Comparison of ENCODE assay signal across 17 cellular contexts in the genomic region with DNA sequence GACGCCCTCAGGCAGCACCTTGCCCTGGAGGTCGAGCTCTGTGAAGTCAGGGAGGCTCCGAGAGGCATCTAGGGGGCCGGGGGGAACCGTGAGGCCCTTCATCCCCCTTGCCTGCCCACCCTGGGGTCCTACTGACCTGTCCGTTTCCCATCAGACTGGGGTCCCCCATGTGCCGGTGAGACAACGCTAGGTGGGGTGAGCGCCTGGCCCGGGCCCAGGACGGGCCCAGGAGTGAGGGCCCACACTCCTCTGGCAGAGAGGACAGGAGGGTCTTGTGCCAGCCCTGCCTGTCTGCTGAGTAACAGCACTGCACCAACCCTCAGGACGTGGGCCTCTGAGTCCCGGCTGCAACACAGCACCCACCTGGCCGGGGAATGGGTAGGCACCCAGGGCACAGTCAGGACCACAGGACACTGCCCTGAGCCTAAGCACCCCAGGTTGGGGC. TPM values are rescaled to one million over a fixed set of nuclear protein-coding genes. Genes with fewer than 3 reads are reported as not detected.
DNase-seq lines count a peak whose midpoint lies in the region; ATAC-seq and TF ChIP-seq lines count a peak whose summit lies in the region.
"Had no signal": no experiment of that assay in that cellular context is flagged by ENCODE, and none has a peak within 500 bp of the region (broad histone marks: within the 10 kb centered on the region; RNA-seq: fewer than 3 reads in every experiment).

No MANE protein-coding gene starts in this region.

- no peak overlapping the region for H3K23ac ChIP-seq in trophoblast cell (ENCODE audit: low read length)

- H3K27ac Mint-ChIP-seq in endodermal cell: no peak overlapping the region
- H3K27ac Mint-ChIP-seq: GM23338, H9 had no signal

- H3K9me3 Mint-ChIP-seq in endodermal cell: no peaks in the 10 kb centered on the region
- H3K9me3 Mint-ChIP-seq: GM23338, H9 had no signal

- no peak overlapping the region for H3K27ac ChIP-seq in endodermal cell (ENCODE audit: low read depth, low read length)
- H3K27ac ChIP-seq in hepatocyte: no peak overlapping the region
- H3K27ac ChIP-seq in trophoblast cell (ENCODE audit: low read depth, low read length): no peak overlapping the region

- H3K79me2 ChIP-seq in hepatocyte: no peaks in the 10 kb centered on the region
- no peaks in the 10 kb centered on the region for H3K79me2 ChIP-seq in trophoblast cell (ENCODE audit: control insufficient read depth, insufficient read depth, low read length, poor library complexity)

- no peak overlapping the region for H3K4ac ChIP-seq in trophoblast cell (ENCODE audit: low read depth, low read length)

- H3K9me2 ChIP-seq in hepatocyte (replicated peaks; ENCODE audit: insufficient read depth): no peaks in the 10 kb centered on the region

- H2BK5ac ChIP-seq in trophoblast cell (ENCODE audit: low read depth, low read length, poor library complexity): no peak overlapping the region

- TF ChIP-seq CTCF in endodermal cell (conservative IDR thresholded peaks at IDR 0.05): peak; percentile 5
- no peak for TF ChIP-seq CTCF in hepatocyte (IDR thresholded peaks at IDR 0.05; ENCODE audit: poor library complexity)

- H3K9ac ChIP-seq in endodermal cell (ENCODE audit: extremely low read depth, low read length, poor library complexity, severe bottlenecking) (no peak overlapping the region), trophoblast cell (ENCODE audit: low read length) (peak overlapping the region; percentile 22)

- intact Hi-C loops in left colon (cut with DNase I, micrococcal nuclease): no loop called here

- H2BK120ac ChIP-seq in trophoblast cell (ENCODE audit: insufficient read depth, low read length, poor library complexity): no peak overlapping the region

- peaks cover 40% of the 10 kb centered on the region for H3K36me3 ChIP-seq in endodermal cell (ENCODE audit: control insufficient read depth, insufficient read depth, low read length)
- no peaks in the 10 kb centered on the region for H3K36me3 ChIP-seq in hepatocyte (replicated peaks; ENCODE audit: insufficient read depth, low read depth)
- H3K36me3 ChIP-seq in trophoblast cell (ENCODE audit: control insufficient read depth in 1 of 2, insufficient read depth in 2 of 2, low read length in 2 of 2): peaks cover 68 to 70% of the 10 kb centered on the region in 2 experiments

- peaks cover under 1% of the 10 kb centered on the region for H3K4me1 Mint-ChIP-seq in endodermal cell
- H3K4me1 Mint-ChIP-seq: CD4-positive, alpha-beta memory T cell had no signal

- H3K18ac ChIP-seq in trophoblast cell (ENCODE audit: low read length): no peak overlapping the region

- no peak overlapping the region for H2BK12ac ChIP-seq in trophoblast cell (ENCODE audit: low read length)

- H3K36me3 Mint-ChIP-seq in endodermal cell (ENCODE audit: low read depth): peaks cover 45% of the 10 kb centered on the region

- H3K4me1 ChIP-seq in endodermal cell (ENCODE audit: control insufficient read depth, insufficient read depth, low read length): no peaks in the 10 kb centered on the region
- H3K4me1 ChIP-seq in hepatocyte (ENCODE audit: insufficient read depth): no peaks in the 10 kb centered on the region
- no peaks in the 10 kb centered on the region for H3K4me1 ChIP-seq in trophoblast cell (ENCODE audit: control insufficient read depth in 1 of 2, insufficient read depth in 2 of 2, low read length in 2 of 2)

- H3K79me1 ChIP-seq in trophoblast cell (ENCODE audit: low read length): no peaks in the 10 kb centered on the region

- H2AK5ac ChIP-seq in trophoblast cell (ENCODE audit: low read length): no peak overlapping the region

- ATAC-seq in left colon (peak; percentile 5), HG02970 (IDR thresholded peaks at IDR 0.05; ENCODE audit: low FRiP score, unreplicated experiment) (no peak)
- ATAC-seq: GM23338, HCT116 had no signal

- H3K4me3 Mint-ChIP-seq in endodermal cell: no peak overlapping the region
- H3K4me3 Mint-ChIP-seq: CD4-positive, alpha-beta memory T cell; GM23338; H9 had no signal

- no peak overlapping the region for H4K8ac ChIP-seq in trophoblast cell (ENCODE audit: low read depth, low read length)

- H2AFZ ChIP-seq in hepatocyte (no peak overlapping the region), trophoblast cell (ENCODE audit: insufficient read depth, low read length, poor library complexity) (no peak overlapping the region)
- H2AFZ ChIP-seq: GM23338 had no signal

- WGBS in endodermal cell (ENCODE audit: insufficient coverage in 1 of 2, insufficient read length in 1 of 2), 2 experiments: 94 to 97% methylated on average over 12 to 14 of the region's 14 CpGs
- WGBS in hepatocyte (ENCODE audit: low lambda C conversion rate, missing lambda C conversion rate): 94% methylated on average over 12 of the region's 14 CpGs
- no CpG with 5 or more reads among the region's 14 CpGs for WGBS in trophoblast cell (ENCODE audit: extremely low coverage, insufficient coverage, insufficient read length)

- H3K9me3 ChIP-seq in endodermal cell (ENCODE audit: control insufficient read depth, low read length) (no peaks in the 10 kb centered on the region), hepatocyte (ENCODE audit: low read depth) (no peaks in the 10 kb centered on the region), trophoblast cell (ENCODE audit: insufficient read depth, low read depth, low read length) (peaks cover 7% of the 10 kb centered on the region)

- H3K27me3 ChIP-seq in endodermal cell (ENCODE audit: control insufficient read depth, insufficient read depth, low read length, poor library complexity, severe bottlenecking) (no peaks in the 10 kb centered on the region), hepatocyte (no peaks in the 10 kb centered on the region), trophoblast cell (ENCODE audit: insufficient read depth, low read length) (no peaks in the 10 kb centered on the region)

- no peak overlapping the region for H3K14ac ChIP-seq in trophoblast cell (ENCODE audit: low read length)

- H3K27me3 Mint-ChIP-seq in endodermal cell (ENCODE audit: insufficient read depth): peaks cover 18% of the 10 kb centered on the region
- H3K27me3 Mint-ChIP-seq: CD4-positive, alpha-beta memory T cell had no signal

- H3K4me3 ChIP-seq in endodermal cell (ENCODE audit: low read length): no peak overlapping the region
- no peak overlapping the region for H3K4me3 ChIP-seq in hepatocyte
- no peak overlapping the region for H3K4me3 ChIP-seq in trophoblast cell (ENCODE audit: low read depth, low read length)
- H3K4me3 ChIP-seq: GM23338 had no signal

- H4K91ac ChIP-seq in trophoblast cell (ENCODE audit: low read depth, low read length): no peak overlapping the region

- DNase-seq in endodermal cell: no peak
- peak; percentile 2 for DNase-seq in hepatocyte (ENCODE audit: low spot score)
- no peak for DNase-seq in left colon
- DNase-seq in trophoblast cell: no peak
- no peak for DNase-seq in NAMALWA (ENCODE audit: low spot score)
- DNase-seq in DMS 273 (lab: John Stamatoyannopoulos, UW; ENCODE audit: unreplicated experiment): no peak
- DNase-seq: C1 segment of cervical spinal cord; Calu3; CD4-positive, alpha-beta memory T cell; COR-L47; DMS153; DND-41 had no signal

- H4K20me1 ChIP-seq in hepatocyte (ENCODE audit: insufficient read depth, poor library complexity, severe bottlenecking): no peaks in the 10 kb centered on the region

- no peak overlapping the region for H3K4me2 ChIP-seq in hepatocyte
- no peak overlapping the region for H3K4me2 ChIP-seq in trophoblast cell (ENCODE audit: low read length)
- H3K4me2 ChIP-seq: GM23338 had no signal

- H4K12ac ChIP-seq in trophoblast cell (ENCODE audit: low read depth, low read length): no peak overlapping the region

RNA-seq across cellular contexts. Expression of a gene that starts 14.4 kb away (rescaled TPM):
- total RNA-seq in endodermal cell (10 to 100 TPM; 62.4 to 72.9 TPM), hepatocyte (9.3 and 13.4 TPM in 2 replicates), left colon (10 to 100 TPM; 30.5 to 33.9 TPM)
- polyA plus RNA-seq in endodermal cell (2013, experiment 1 of 2): 55.3 TPM
- 50.7 TPM for polyA plus RNA-seq in endodermal cell (2013, experiment 2 of 2)
- 16.4 and 19.0 TPM in 2 replicates for polyA plus RNA-seq in hepatocyte
- 28.8 and 29.9 TPM in 2 replicates for polyA plus RNA-seq in trophoblast cell (2013)

RNA-seq across cellular contexts. Expression of a gene that starts 28.5 kb away (rescaled TPM):
- total RNA-seq in endodermal cell (under 1 TPM in 1 of 2 donors, not detected in 1; 0.29 TPM), hepatocyte (0.17 TPM in 1 of 2 replicates, not detected in the other), left colon (1 to 10 TPM; 2.7 to 5.3 TPM)
- 1.3 TPM for polyA plus RNA-seq in endodermal cell (2013, experiment 1 of 2)
- polyA plus RNA-seq in endodermal cell (2013, experiment 2 of 2): 3.0 TPM
- polyA plus RNA-seq in hepatocyte: 2.4 and 3.3 TPM in 2 replicates
- polyA plus RNA-seq in trophoblast cell (2013): 0.47 and 0.49 TPM in 2 replicates
- total RNA-seq: A673; Calu3; CD4-positive, alpha-beta memory T cell had no signal
- polyA plus RNA-seq: CD4-positive, alpha-beta memory T cell; GM23338 had no signal

RNA-seq across cellular contexts. Expression of a gene that starts 39.4 kb away (rescaled TPM):
- total RNA-seq in endodermal cell: 10 to 100 TPM; 17.1 to 24.3 TPM
- polyA plus RNA-seq in endodermal cell (2013, experiment 1 of 2): 11.6 TPM
- 11.2 TPM for polyA plus RNA-seq in endodermal cell (2013, experiment 2 of 2)
- total RNA-seq in hepatocyte: 2.2 and 4.2 TPM in 2 replicates
- 2.4 and 4.1 TPM in 2 replicates for polyA plus RNA-seq in hepatocyte
- 10 to 100 TPM; 11.6 to 12.0 TPM for total RNA-seq in left colon
- 8.6 and 8.7 TPM in 2 replicates for polyA plus RNA-seq in trophoblast cell (2013)
